Comparison of ENCODE assay signal across 20 cellular contexts in genomic region chr3:197333901-197334639, GRCh38. TPM values are rescaled to one million over a fixed set of nuclear protein-coding genes. Genes with fewer than 3 reads are reported as not detected.
A peak's percentile ranks its signal among the peaks of the same experiment; 100 is the strongest.
DNase-seq lines count a peak whose midpoint lies in the region; ATAC-seq, FAIRE-seq and TF ChIP-seq lines count a peak whose summit lies in the region.
"Had no signal": no experiment of that assay in that cellular context is flagged by ENCODE, and none has a peak within 500 bp of the region (broad histone marks: within the 10 kb centered on the region; RNA-seq: fewer than 3 reads in every experiment).

No MANE protein-coding gene starts in this region.

- peak overlapping the region; percentile 36 for H3K27ac ChIP-seq in cardiac muscle cell
- H3K27ac ChIP-seq in left ventricle myocardium inferior (replicated peaks) = no peak overlapping the region
- H3K27ac ChIP-seq: C4-2B, epithelial cell of prostate, gastrocnemius medialis, transverse colon had no signal

- DNase-seq in cardiac muscle cell (ENCODE audit: low read depth in 1 of 2, low spot score in 1 of 2) = peak in 1 of 2 donors; percentile 42
- DNase-seq in left ventricle myocardium inferior = no peak
- peak; percentile 49 for DNase-seq in bronchial epithelial cell (ENCODE audit: low read depth)
- no peak for DNase-seq in mesothelial cell of epicardium (ENCODE audit: low spot score in 2 of 2, unreplicated experiment in 2 of 2)
- no peak for DNase-seq in NOMO-1 treated with dmso at 0.1 percent for 144 hours (lab: John Stamatoyannopoulos, UW; ENCODE audit: unreplicated experiment)
- no peak for DNase-seq in hepatic stellate cell (ENCODE audit: low spot score)
- DNase-seq: activated CD4-positive, alpha-beta T cell treated with anti-CD3 and anti-CD28 coated beads for 1 hour; gastrocnemius medialis; HCEC 1CT; naive B cell; NCI-H446; T-helper 9 cell; transverse colon had no signal

- no peak overlapping the region for H3K4me3 Mint-ChIP-seq in mesothelial cell of epicardium
- H3K4me3 Mint-ChIP-seq: naive B cell had no signal

- no peaks in the 10 kb centered on the region for H3K27me3 Mint-ChIP-seq in mesothelial cell of epicardium (ENCODE audit: low read depth)

- no peaks in the 10 kb centered on the region for H3K9me3 ChIP-seq in cardiac muscle cell (ENCODE audit: low read depth)
- no peaks in the 10 kb centered on the region for H3K9me3 ChIP-seq in left ventricle myocardium inferior (replicated peaks)
- H3K9me3 ChIP-seq: gastrocnemius medialis, SJSA1, transverse colon had no signal

- peak overlapping the region; percentile 61 for H3K27ac Mint-ChIP-seq in mesothelial cell of epicardium
- H3K27ac Mint-ChIP-seq: naive B cell had no signal

- TF ChIP-seq CTCF in cardiac muscle cell (IDR thresholded peaks at IDR 0.05; ENCODE audit: low read depth, low read length) = no peak
- no peak for TF ChIP-seq CTCF in left ventricle myocardium inferior (IDR thresholded peaks at IDR 0.05; ENCODE audit: borderline replicate concordance)
- TF ChIP-seq CTCF in bronchial epithelial cell (IDR thresholded peaks at IDR 0.05; ENCODE audit: insufficient read depth, low read length, severe bottlenecking) = no peak
- no peak for TF ChIP-seq CTCF in mesothelial cell of epicardium (IDR thresholded peaks at IDR 0.05; ENCODE audit: unreplicated experiment)

- intact Hi-C loops in left ventricle myocardium inferior (cut with micrococcal nuclease) = no loop called here

- peaks cover 22% of the 10 kb centered on the region for H3K4me1 ChIP-seq in cardiac muscle cell (ENCODE audit: low read depth)
- H3K4me1 ChIP-seq in left ventricle myocardium inferior = peaks cover 9% of the 10 kb centered on the region
- H3K4me1 ChIP-seq: transverse colon had no signal

- H3K27me3 ChIP-seq in cardiac muscle cell (no peaks in the 10 kb centered on the region), left ventricle myocardium inferior (ENCODE audit: low read depth) (no peaks in the 10 kb centered on the region), bronchial epithelial cell (ENCODE audit: control insufficient read depth, insufficient read depth, low read length) (no peaks in the 10 kb centered on the region)
- H3K27me3 ChIP-seq: gastrocnemius medialis, SJSA1, transverse colon had no signal

- FAIRE-seq in bronchial epithelial cell (lab: Jason Lieb, UNC) = no peak
- FAIRE-seq: colon had no signal

- ATAC-seq in HG02870 (IDR thresholded peaks at IDR 0.05; ENCODE audit: unreplicated experiment) = no peak
- no peak for ATAC-seq in HG02642 (IDR thresholded peaks at IDR 0.05; ENCODE audit: poor library complexity, unreplicated experiment)
- ATAC-seq: gastrocnemius medialis had no signal

- no peaks in the 10 kb centered on the region for H3K36me3 Mint-ChIP-seq in mesothelial cell of epicardium
- H3K36me3 Mint-ChIP-seq: naive B cell had no signal

- no peaks in the 10 kb centered on the region for H3K9me3 Mint-ChIP-seq in mesothelial cell of epicardium
- H3K9me3 Mint-ChIP-seq: naive B cell had no signal

- peaks cover 29% of the 10 kb centered on the region for H3K4me1 Mint-ChIP-seq in mesothelial cell of epicardium
- H3K4me1 Mint-ChIP-seq: naive B cell had no signal

- H3K36me3 ChIP-seq in cardiac muscle cell = no peaks in the 10 kb centered on the region
- H3K36me3 ChIP-seq in left ventricle myocardium inferior = no peaks in the 10 kb centered on the region
- no peaks in the 10 kb centered on the region for H3K36me3 ChIP-seq in bronchial epithelial cell (ENCODE audit: control insufficient read depth, insufficient read depth, low read length)
- H3K36me3 ChIP-seq: gastrocnemius medialis, SJSA1, transverse colon had no signal

- no peak overlapping the region for H3K4me3 ChIP-seq in cardiac muscle cell
- no peak overlapping the region for H3K4me3 ChIP-seq in left ventricle myocardium inferior
- no peak overlapping the region for H3K4me3 ChIP-seq in bronchial epithelial cell (ENCODE audit: low read depth, low read length)
- H3K4me3 ChIP-seq: gastrocnemius medialis, SJSA1, smooth muscle cell, transverse colon had no signal

RNA-seq across cellular contexts. Expression of gene DLG1, which starts 35.7 kb away (rescaled TPM):
- total RNA-seq in cardiac muscle cell = 43.2 and 61.4 TPM in 2 replicates
- 42.8 and 50.8 TPM in 2 replicates for polyA plus RNA-seq in cardiac muscle cell
- 60.1 TPM for total RNA-seq in left ventricle myocardium inferior
- 66.6 and 97.4 TPM in 2 replicates for total RNA-seq in bronchial epithelial cell
- 106 to 114 TPM (median 107 TPM) in 3 replicates for total RNA-seq in mesothelial cell of epicardium
